8 cellular contexts compared by ENCODE assay signal in genomic region chr2:41840702-41841551, GRCh38.
A peak's percentile ranks its signal among the peaks of the same experiment; 100 is the strongest.
DNase-seq lines count a peak whose midpoint lies in the region; ATAC-seq and TF ChIP-seq lines count a peak whose summit lies in the region.

No MANE protein-coding gene starts in this region.

- peak overlapping the region; percentile 98 for H2AFZ ChIP-seq in KMS-11 (ENCODE audit: low read depth)

- ATAC-seq in GM21737 (IDR thresholded peaks at IDR 0.05; ENCODE audit: unreplicated experiment) = peak; percentile 100
- ATAC-seq in activated T-helper 17 cell treated with anti-CD3 and anti-CD28 coated beads, Interleukin-2, amount 50 U/mL, for 72 hours (replicated peaks) = peak; percentile 100
- peak; percentile 97 to 98 for ATAC-seq in naive thymus-derived CD8-positive, alpha-beta T cell

- peak overlapping the region; percentile 98 for H3K4me3 Mint-ChIP-seq in activated T-helper 17 cell treated with anti-CD3 and anti-CD28 coated beads, Interleukin-2, amount 50 U/mL, for 72 hours
- H3K4me3 Mint-ChIP-seq in naive thymus-derived CD8-positive, alpha-beta T cell = peak overlapping the region; percentile 91 to 99 (median 96)

- H3K27me3 Mint-ChIP-seq in activated T-helper 17 cell treated with anti-CD3 and anti-CD28 coated beads, Interleukin-2, amount 50 U/mL, for 72 hours = peaks cover 22% of the 10 kb centered on the region
- H3K27me3 Mint-ChIP-seq in naive thymus-derived CD8-positive, alpha-beta T cell = peaks cover 8 to 28% (median 19%) of the 10 kb centered on the region in 5 donors

- H3K79me2 ChIP-seq in KMS-11 (ENCODE audit: insufficient read depth, low read depth) = no peaks in the 10 kb centered on the region

- H3K4me1 ChIP-seq in KMS-11 (ENCODE audit: low read depth, poor library complexity, severe bottlenecking) = peaks cover 8% of the 10 kb centered on the region
- H3K4me1 ChIP-seq in Peyer's patch = peaks cover 0 to 12% (median 2%) of the 10 kb centered on the region in 4 donors

- TF ChIP-seq CTCF in KMS-11 (conservative IDR thresholded peaks at IDR 0.05; ENCODE audit: low read depth, low read length) (peak; percentile 98), Peyer's patch (IDR thresholded peaks at IDR 0.05) (peak; percentile 94 to 99 (median 97)), fibroblast of mammary gland (conservative IDR thresholded peaks at IDR 0.05; ENCODE audit: control insufficient read depth, insufficient read depth, low read depth, low read length) (peak; percentile 98)

- H4K20me1 ChIP-seq in KMS-11 (ENCODE audit: insufficient read depth) = no peaks in the 10 kb centered on the region

- H3K4me1 Mint-ChIP-seq in activated T-helper 17 cell treated with anti-CD3 and anti-CD28 coated beads, Interleukin-2, amount 50 U/mL, for 72 hours = peaks cover 4% of the 10 kb centered on the region
- peaks cover 6 to 16% (median 12%) of the 10 kb centered on the region in 4 donors for H3K4me1 Mint-ChIP-seq in naive thymus-derived CD8-positive, alpha-beta T cell

- peak; percentile 58 to 77 for TF ChIP-seq POLR2A in Peyer's patch (IDR thresholded peaks at IDR 0.05)

- H3K27ac ChIP-seq in KMS-11 (peak overlapping the region; percentile 41), Peyer's patch (peak overlapping the region; percentile 78 to 87 (median 86))

- POLR2A ChIA-PET in naive thymus-derived CD8-positive, alpha-beta T cell (lab: Charles Lee) = interaction anchor here (0.6 to 3.1 kb wide), 6 partner anchors 9 to 1796 kb away, joined by 3 to 10 read pairs (median 4); partner anchors contain the start of gene PLEKHH2

- peak overlapping the region; percentile 66 for H3K4me2 ChIP-seq in KMS-11

- H3K9me3 ChIP-seq in Peyer's patch = no peaks in the 10 kb centered on the region

- H3K9me3 Mint-ChIP-seq in activated T-helper 17 cell treated with anti-CD3 and anti-CD28 coated beads, Interleukin-2, amount 50 U/mL, for 72 hours = no peaks in the 10 kb centered on the region
- H3K9me3 Mint-ChIP-seq in naive thymus-derived CD8-positive, alpha-beta T cell = peaks cover 0 to 4% (median 0%) of the 10 kb centered on the region in 9 donors

- H3K9ac ChIP-seq in KMS-11 = peak overlapping the region; percentile 63

- peak overlapping the region; percentile 97 for H3K4me3 ChIP-seq in KMS-11 (IDR thresholded peaks at IDR 0.05; ENCODE audit: insufficient read depth, low read depth, low read length)
- peak overlapping the region; percentile 59 to 95 (median 80) for H3K4me3 ChIP-seq in Peyer's patch
- peak overlapping the region; percentile 83 for H3K4me3 ChIP-seq in fibroblast of mammary gland (ENCODE audit: control insufficient read depth, low read depth, low read length)

- H3K27me3 ChIP-seq in KMS-11 (ENCODE audit: insufficient read depth, low read depth) = no peaks in the 10 kb centered on the region
- H3K27me3 ChIP-seq in Peyer's patch = no peaks in the 10 kb centered on the region

- H3K36me3 ChIP-seq in KMS-11 (ENCODE audit: insufficient read depth) (no peaks in the 10 kb centered on the region), Peyer's patch (no peaks in the 10 kb centered on the region)

- H3K27ac Mint-ChIP-seq in activated T-helper 17 cell treated with anti-CD3 and anti-CD28 coated beads, Interleukin-2, amount 50 U/mL, for 72 hours = peak overlapping the region; percentile 97
- peak overlapping the region; percentile 89 to 99 (median 97) for H3K27ac Mint-ChIP-seq in naive thymus-derived CD8-positive, alpha-beta T cell

- H3K36me3 Mint-ChIP-seq in activated T-helper 17 cell treated with anti-CD3 and anti-CD28 coated beads, Interleukin-2, amount 50 U/mL, for 72 hours (ENCODE audit: low read depth) = no peaks in the 10 kb centered on the region
- no peaks in the 10 kb centered on the region for H3K36me3 Mint-ChIP-seq in naive thymus-derived CD8-positive, alpha-beta T cell

- DNase-seq in DMS79 treated with DMSO at 0.1 percent for 48 hours (lab: John Stamatoyannopoulos, UW) = peak; percentile 80
- peak; percentile 94 to 98 (median 98) for DNase-seq in Peyer's patch
- DNase-seq in fibroblast of mammary gland (ENCODE audit: low read depth) = peak; percentile 96
- peak; percentile 94 to 99 (median 98) for DNase-seq in naive thymus-derived CD8-positive, alpha-beta T cell
- peak; percentile 95 to 97 (median 96) for DNase-seq in stimulated activated naive CD4-positive, alpha-beta T cell (lab: John Stamatoyannopoulos, UW)

Comparison
In these comparisons a context has a peak if more than half of its experiments do, and no peak if none do; other contexts are left out.
1. Peak in every context shown above with its lines: DNase-seq, ATAC-seq, H3K4me3 ChIP-seq and H3K27ac ChIP-seq.